In genomic region chr20:50821257-50821921, GRCh38 we compare ENCODE assay signal across 20 cellular contexts. TPM values are rescaled to one million over a fixed set of nuclear protein-coding genes. Genes with fewer than 3 reads are reported as not detected.
A peak's percentile ranks its signal among the peaks of the same experiment; 100 is the strongest.
DNase-seq lines count a peak whose midpoint lies in the region; ATAC-seq and TF ChIP-seq lines count a peak whose summit lies in the region.
"Had no signal": no experiment of that assay in that cellular context is flagged by ENCODE, and none has a peak within 500 bp of the region (broad histone marks: within the 10 kb centered on the region; RNA-seq: fewer than 3 reads in every experiment).

No MANE protein-coding gene starts in this region.

- no peak for ATAC-seq in natural killer cell treated with Interleukin-12 subunit alpha and Interleukin-12 subunit beta and Interleukin-15 and Interleukin-18, amount 100 ng/mL, for 72 hours
- ATAC-seq in HG03457 (IDR thresholded peaks at IDR 0.05; ENCODE audit: unreplicated experiment): no peak
- ATAC-seq: activated naive CD4-positive, alpha-beta T cell treated with anti-CD3 and anti-CD28 coated beads, Interleukin-2, amount 50 U/mL, for 72 hours had no signal

- H4K20me1 ChIP-seq in Karpas-422 (ENCODE audit: insufficient read depth, low read depth, low read length): 0 out of 2 replicates have a peak, but pooled peaks cover 4% of the 10 kb centered on the region

- H3K27ac ChIP-seq in CD8-positive, alpha-beta memory T cell (ENCODE audit: low read depth, low read length): no peak overlapping the region
- H3K27ac ChIP-seq in Karpas-422 (ENCODE audit: low read length) (peak overlapping the region; percentile 98), esophagus muscularis mucosa (replicated peaks in 1 of 4) (no peak overlapping the region)
- H3K27ac ChIP-seq: hepatocyte had no signal

- H3K27me3 Mint-ChIP-seq in CD8-positive, alpha-beta memory T cell: no peaks in the 10 kb centered on the region
- no peaks in the 10 kb centered on the region for H3K27me3 Mint-ChIP-seq in activated naive CD8-positive, alpha-beta T cell
- H3K27me3 Mint-ChIP-seq in natural killer cell treated with Interleukin-12 subunit alpha and Interleukin-12 subunit beta and Interleukin-15 and Interleukin-18, amount 100 ng/mL, for 72 hours: no peaks in the 10 kb centered on the region
- peaks cover 1% of the 10 kb centered on the region for H3K27me3 Mint-ChIP-seq in activated T-helper 1 cell treated with anti-CD3 and anti-CD28 coated beads, Interleukin-12 subunit alpha, Interleukin-12 subunit beta, Interleukin-2, Interleukin-4 antibody, amounts not matched to agents 30 ng/mL and 10 ng/mL and 1 ng/mL, durations not matched to agents 14 hours and 24 hours and 36 hours (ENCODE audit: insufficient read depth)

- H3K27ac Mint-ChIP-seq in CD8-positive, alpha-beta memory T cell: peak overlapping the region in 6 of 8 donors; percentile 63 to 79 (median 72)
- peak overlapping the region; percentile 69 for H3K27ac Mint-ChIP-seq in activated naive CD8-positive, alpha-beta T cell
- peak overlapping the region; percentile 73 to 76 for H3K27ac Mint-ChIP-seq in natural killer cell treated with Interleukin-12 subunit alpha and Interleukin-12 subunit beta and Interleukin-15 and Interleukin-18, amount 100 ng/mL, for 72 hours
- H3K27ac Mint-ChIP-seq in activated T-helper 1 cell treated with anti-CD3 and anti-CD28 coated beads, Interleukin-12 subunit alpha, Interleukin-12 subunit beta, Interleukin-2, Interleukin-4 antibody, amounts not matched to agents 30 ng/mL and 10 ng/mL and 1 ng/mL, durations not matched to agents 14 hours and 24 hours and 36 hours: no peak overlapping the region
- H3K27ac Mint-ChIP-seq: T-helper 2 cell treated with Interferon-gamma antibody and Interleukin-4, amounts not matched to agents 5 μg/mL and 100 μg/mL, for 36 hours had no signal

- H3K4me1 ChIP-seq in CD8-positive, alpha-beta memory T cell (ENCODE audit: insufficient read depth, low read length): peaks cover 17% of the 10 kb centered on the region
- peaks cover 71% of the 10 kb centered on the region for H3K4me1 ChIP-seq in Karpas-422 (ENCODE audit: low read length)
- H3K4me1 ChIP-seq in esophagus muscularis mucosa: peaks cover 4 to 11% (median 9%) of the 10 kb centered on the region in 4 donors

- 83% methylated on average over 8 of the region's 8 CpGs for WGBS in esophagus muscularis mucosa

- no peak for TF ChIP-seq EP300 in esophagus muscularis mucosa (IDR thresholded peaks at IDR 0.05)

- no peak for DNase-seq in CD8-positive, alpha-beta memory T cell
- DNase-seq in Karpas-422 (peak; percentile 95), esophagus muscularis mucosa (ENCODE audit: extremely low spot score) (no peak), GM10266 (ENCODE audit: extremely low spot score) (no peak)
- DNase-seq in natural killer cell treated with Interleukin-12 subunit alpha and Interleukin-12 subunit beta and Interleukin-15 and Interleukin-18, amount 100 ng/mL, for 72 hours (ENCODE audit: low spot score): no peak
- no peak for DNase-seq in activated T-helper 1 cell treated with anti-CD3 and anti-CD28 coated beads, Interleukin-12 subunit alpha, Interleukin-12 subunit beta, Interleukin-2, Interleukin-4 antibody, amounts not matched to agents 30 ng/mL and 10 ng/mL and 1 ng/mL, durations not matched to agents 14 hours and 24 hours and 36 hours (ENCODE audit: low spot score)
- DNase-seq: activated CD4-positive, CD25-positive, alpha-beta regulatory T cell; DMS 273 treated with DMSO at 0.1 percent for 48 hours; effector CD8-positive, alpha-beta T cell; foreskin melanocyte; NCI-H1417 treated with DMSO at 0.1 percent for 48 hours; NCI-H510A treated with DMSO at 0.1 percent for 48 hours; SK-N-SH; stimulated activated CD4-positive, alpha-beta T cell treated with anti-CD3 and anti-CD28 coated beads, Interleukin-1b, Interleukin-23, amount 100 ng/mL, for 48 hours had no signal

- H3K9me2 ChIP-seq in Karpas-422 (replicated peaks; ENCODE audit: insufficient read depth, low read length): no peaks in the 10 kb centered on the region
- H3K9me2 ChIP-seq: SK-N-SH had no signal

- POLR2A ChIA-PET in CD8-positive, alpha-beta memory T cell (lab: Charles Lee): interaction anchor here (1.6 kb wide), 1 partner anchor 110 kb away, joined by 4 read pairs; the partner anchor contains the start of gene ADNP

- intact Hi-C loops in esophagus muscularis mucosa (cut with DNase I): no loop called here
- intact Hi-C loops in activated T-helper 1 cell treated with anti-CD3 and anti-CD28 coated beads, Interleukin-12 subunit alpha, Interleukin-12 subunit beta, Interleukin-2, Interleukin-4 antibody, amounts not matched to agents 30 ng/mL and 10 ng/mL and 1 ng/mL, durations not matched to agents 14 hours and 24 hours and 36 hours (cut with micrococcal nuclease): no loop called here

- no peak overlapping the region for H3K4me3 ChIP-seq in CD8-positive, alpha-beta memory T cell (ENCODE audit: low read length)
- H3K4me3 ChIP-seq in Karpas-422 (ENCODE audit: low read length) (peak overlapping the region; percentile 60), esophagus muscularis mucosa (no peak overlapping the region)
- H3K4me3 ChIP-seq: hepatocyte, thoracic aorta had no signal

- CTCF ChIA-PET in CD8-positive, alpha-beta memory T cell (lab: Charles Lee): interaction anchor here (1.6 to 4.7 kb wide), 3 partner anchors 27 to 505 kb away, joined by 3 to 56 read pairs (median 28); partner anchors contain the start of genes ADNP and BCAS4

- peak overlapping the region; percentile 85 for H3K4me2 ChIP-seq in Karpas-422 (ENCODE audit: low read depth, low read length, poor library complexity, severe bottlenecking)
- H3K4me2 ChIP-seq: hepatocyte, SK-N-SH had no signal

- H2AFZ ChIP-seq in Karpas-422 (ENCODE audit: low read length): no peak overlapping the region
- H2AFZ ChIP-seq: hepatocyte had no signal

- peaks cover 5% of the 10 kb centered on the region for H3K36me3 ChIP-seq in CD8-positive, alpha-beta memory T cell (ENCODE audit: insufficient read depth, low read length)
- peaks cover 28% of the 10 kb centered on the region for H3K36me3 ChIP-seq in Karpas-422 (ENCODE audit: insufficient read depth, low read length)
- H3K36me3 ChIP-seq in esophagus muscularis mucosa: no peaks in the 10 kb centered on the region
- H3K36me3 ChIP-seq: thoracic aorta had no signal

- peaks cover 22 to 57% (median 35%) of the 10 kb centered on the region in 3 donors for H3K4me1 Mint-ChIP-seq in CD8-positive, alpha-beta memory T cell
- peaks cover 48% of the 10 kb centered on the region for H3K4me1 Mint-ChIP-seq in activated naive CD8-positive, alpha-beta T cell (ENCODE audit: low read depth)
- peaks cover 29 to 35% of the 10 kb centered on the region in 2 donors for H3K4me1 Mint-ChIP-seq in natural killer cell treated with Interleukin-12 subunit alpha and Interleukin-12 subunit beta and Interleukin-15 and Interleukin-18, amount 100 ng/mL, for 72 hours (ENCODE audit: low read depth in 2 of 2)
- peaks cover 29% of the 10 kb centered on the region for H3K4me1 Mint-ChIP-seq in activated T-helper 1 cell treated with anti-CD3 and anti-CD28 coated beads, Interleukin-12 subunit alpha, Interleukin-12 subunit beta, Interleukin-2, Interleukin-4 antibody, amounts not matched to agents 30 ng/mL and 10 ng/mL and 1 ng/mL, durations not matched to agents 14 hours and 24 hours and 36 hours (ENCODE audit: low read depth)

- peaks cover 51% of the 10 kb centered on the region for H3K79me2 ChIP-seq in Karpas-422 (ENCODE audit: low read length)
- H3K79me2 ChIP-seq: hepatocyte had no signal

- H3K9me3 Mint-ChIP-seq in CD8-positive, alpha-beta memory T cell: no peaks in the 10 kb centered on the region
- H3K9me3 Mint-ChIP-seq in activated naive CD8-positive, alpha-beta T cell (ENCODE audit: low read depth): no peaks in the 10 kb centered on the region
- H3K9me3 Mint-ChIP-seq in natural killer cell treated with Interleukin-12 subunit alpha and Interleukin-12 subunit beta and Interleukin-15 and Interleukin-18, amount 100 ng/mL, for 72 hours: no peaks in the 10 kb centered on the region
- peaks cover 4% of the 10 kb centered on the region for H3K9me3 Mint-ChIP-seq in activated T-helper 1 cell treated with anti-CD3 and anti-CD28 coated beads, Interleukin-12 subunit alpha, Interleukin-12 subunit beta, Interleukin-2, Interleukin-4 antibody, amounts not matched to agents 30 ng/mL and 10 ng/mL and 1 ng/mL, durations not matched to agents 14 hours and 24 hours and 36 hours

- no peaks in the 10 kb centered on the region for H3K27me3 ChIP-seq in CD8-positive, alpha-beta memory T cell (ENCODE audit: insufficient read depth, low read length, poor library complexity, severe bottlenecking)
- no peaks in the 10 kb centered on the region for H3K27me3 ChIP-seq in Karpas-422 (ENCODE audit: low read length)
- no peaks in the 10 kb centered on the region for H3K27me3 ChIP-seq in esophagus muscularis mucosa
- H3K27me3 ChIP-seq: hepatocyte had no signal

- no peak for TF ChIP-seq CTCF in esophagus muscularis mucosa (IDR thresholded peaks at IDR 0.05)
- no peak for TF ChIP-seq CTCF in GM10266 (IDR thresholded peaks at IDR 0.05; ENCODE audit: control insufficient read depth, insufficient read depth, low read depth, missing control alignments)

- no peaks in the 10 kb centered on the region for H3K9me3 ChIP-seq in CD8-positive, alpha-beta memory T cell (ENCODE audit: low read length)
- H3K9me3 ChIP-seq in Karpas-422 (ENCODE audit: low read length): no peaks in the 10 kb centered on the region
- H3K9me3 ChIP-seq in esophagus muscularis mucosa: no peaks in the 10 kb centered on the region
- H3K9me3 ChIP-seq: SK-N-SH, thoracic aorta had no signal

- no peak for TF ChIP-seq POLR2A in esophagus muscularis mucosa (IDR thresholded peaks at IDR 0.05; ENCODE audit: low read depth)

- peaks cover 8 to 42% (median 21%) of the 10 kb centered on the region in 3 donors for H3K36me3 Mint-ChIP-seq in CD8-positive, alpha-beta memory T cell
- H3K36me3 Mint-ChIP-seq in activated naive CD8-positive, alpha-beta T cell: peaks cover 8% of the 10 kb centered on the region
- H3K36me3 Mint-ChIP-seq in natural killer cell treated with Interleukin-12 subunit alpha and Interleukin-12 subunit beta and Interleukin-15 and Interleukin-18, amount 100 ng/mL, for 72 hours: peaks cover 4% of the 10 kb centered on the region
- peaks cover 10% of the 10 kb centered on the region for H3K36me3 Mint-ChIP-seq in activated T-helper 1 cell treated with anti-CD3 and anti-CD28 coated beads, Interleukin-12 subunit alpha, Interleukin-12 subunit beta, Interleukin-2, Interleukin-4 antibody, amounts not matched to agents 30 ng/mL and 10 ng/mL and 1 ng/mL, durations not matched to agents 14 hours and 24 hours and 36 hours (ENCODE audit: low read depth)

- H3K9ac ChIP-seq in Karpas-422 (ENCODE audit: low read length): peak overlapping the region; percentile 76
- H3K9ac ChIP-seq: SK-N-SH had no signal

- H3K4me3 Mint-ChIP-seq in CD8-positive, alpha-beta memory T cell: peak overlapping the region in 1 of 7 donors; percentile 25
- H3K4me3 Mint-ChIP-seq in activated naive CD8-positive, alpha-beta T cell: no peak overlapping the region
- peak overlapping the region; percentile 11 for H3K4me3 Mint-ChIP-seq in natural killer cell treated with Interleukin-12 subunit alpha and Interleukin-12 subunit beta and Interleukin-15 and Interleukin-18, amount 100 ng/mL, for 72 hours
- H3K4me3 Mint-ChIP-seq in activated T-helper 1 cell treated with anti-CD3 and anti-CD28 coated beads, Interleukin-12 subunit alpha, Interleukin-12 subunit beta, Interleukin-2, Interleukin-4 antibody, amounts not matched to agents 30 ng/mL and 10 ng/mL and 1 ng/mL, durations not matched to agents 14 hours and 24 hours and 36 hours: no peak overlapping the region
- H3K4me3 Mint-ChIP-seq: T-helper 2 cell treated with Interferon-gamma antibody and Interleukin-4, amounts not matched to agents 5 μg/mL and 100 μg/mL, for 36 hours had no signal

RNA-seq across cellular contexts. Expression of gene BCAS4, which starts 26.5 kb away (rescaled TPM):
- total RNA-seq in CD8-positive, alpha-beta memory T cell: 10 to 100 TPM; 23.3 to 25.0 TPM
- polyA plus RNA-seq in CD8-positive, alpha-beta memory T cell: 29.3 TPM
- 191 and 231 TPM in 2 replicates for total RNA-seq in Karpas-422 (2014; rRNA removed; shearing (Covaris generic); ENCODE audit: low replicate concordance)
- 10 to 100 TPM in 1 of 2 donors, 1 to 10 TPM in 1; 6.7 to 15.0 TPM for total RNA-seq in natural killer cell treated with Interleukin-12 subunit alpha and Interleukin-12 subunit beta and Interleukin-15 and Interleukin-18, amount 100 ng/mL, for 72 hours
- 1 to 10 TPM; 3.1 to 5.4 (median 4.5) TPM for total RNA-seq in esophagus muscularis mucosa
- 7.8 and 9.3 TPM in 2 replicates for total RNA-seq in activated T-helper 1 cell treated with anti-CD3 and anti-CD28 coated beads, Interleukin-12 subunit alpha, Interleukin-12 subunit beta, Interleukin-2, Interleukin-4 antibody, amounts not matched to agents 30 ng/mL and 10 ng/mL and 1 ng/mL, durations not matched to agents 14 hours and 24 hours and 36 hours
